ENCODE assay signal across 25 cellular contexts in genomic region chr22:35406443-35406842, GRCh38.
"Had no signal": no experiment of that assay in that cellular context is flagged by ENCODE, and none has a peak within 500 bp of the region (broad histone marks: within the 10 kb centered on the region; RNA-seq: fewer than 3 reads in every experiment).

No MANE protein-coding gene starts in this region.

- DNase-seq: activated CD4-positive, alpha-beta memory T cell treated with anti-CD3 and anti-CD28 coated beads, Interleukin-2, amount 10 ng/mL, durations not matched to agents 7 days and 5 days; activated CD4-positive, alpha-beta T cell treated with anti-CD3 and anti-CD28 coated beads, Interleukin-2, amount 10 ng/mL, durations not matched to agents 7 days and 5 days; activated CD4-positive, CD25-positive, alpha-beta regulatory T cell; activated naive CD4-positive, alpha-beta T cell treated with anti-CD3 and anti-CD28 coated beads, Interleukin-2, amount 50 U/mL, for 16 hours; activated naive CD8-positive, alpha-beta T cell treated with anti-CD3 and anti-CD28 coated beads, Interleukin-2, amount 10 ng/mL, durations not matched to agents 7 days and 5 days; activated T-cell treated with anti-CD3 and anti-CD28 coated beads for 4 hours; activated T-cell treated with anti-CD3 and anti-CD28 coated beads, Interleukin-2, amount 50 U/mL, for 48 hours; adrenal gland; anterior cingulate cortex; caudate nucleus; Kasumi-1; KBM-7; NCI-H1048; NCI-H146; NCI-H187 treated with DMSO at 0.1 percent for 48 hours; NCI-H2081 treated with DMSO at 0.1 percent for 48 hours; NCI-H446; NCI-H524; PC-3; SHP77 treated with DMSO at 0.1 percent for 48 hours; T-helper 17 cell; T-helper 9 cell had no signal

- H3K4me1 ChIP-seq: adrenal gland, breast epithelium had no signal

- H3K9me3 ChIP-seq: adrenal gland, breast epithelium had no signal

- H3K4me3 ChIP-seq: adrenal gland, breast epithelium had no signal

- FAIRE-seq: RCC 7860 had no signal

- H3K27ac ChIP-seq: adrenal gland, breast epithelium had no signal

- H3K27me3 ChIP-seq: adrenal gland, breast epithelium had no signal

- ATAC-seq: activated T-helper 17 cell treated with anti-CD3 and anti-CD28 coated beads, Interleukin-2, amount 50 U/mL, for 72 hours; PC-3; T-helper 17 cell had no signal
